In the genomic region with DNA sequence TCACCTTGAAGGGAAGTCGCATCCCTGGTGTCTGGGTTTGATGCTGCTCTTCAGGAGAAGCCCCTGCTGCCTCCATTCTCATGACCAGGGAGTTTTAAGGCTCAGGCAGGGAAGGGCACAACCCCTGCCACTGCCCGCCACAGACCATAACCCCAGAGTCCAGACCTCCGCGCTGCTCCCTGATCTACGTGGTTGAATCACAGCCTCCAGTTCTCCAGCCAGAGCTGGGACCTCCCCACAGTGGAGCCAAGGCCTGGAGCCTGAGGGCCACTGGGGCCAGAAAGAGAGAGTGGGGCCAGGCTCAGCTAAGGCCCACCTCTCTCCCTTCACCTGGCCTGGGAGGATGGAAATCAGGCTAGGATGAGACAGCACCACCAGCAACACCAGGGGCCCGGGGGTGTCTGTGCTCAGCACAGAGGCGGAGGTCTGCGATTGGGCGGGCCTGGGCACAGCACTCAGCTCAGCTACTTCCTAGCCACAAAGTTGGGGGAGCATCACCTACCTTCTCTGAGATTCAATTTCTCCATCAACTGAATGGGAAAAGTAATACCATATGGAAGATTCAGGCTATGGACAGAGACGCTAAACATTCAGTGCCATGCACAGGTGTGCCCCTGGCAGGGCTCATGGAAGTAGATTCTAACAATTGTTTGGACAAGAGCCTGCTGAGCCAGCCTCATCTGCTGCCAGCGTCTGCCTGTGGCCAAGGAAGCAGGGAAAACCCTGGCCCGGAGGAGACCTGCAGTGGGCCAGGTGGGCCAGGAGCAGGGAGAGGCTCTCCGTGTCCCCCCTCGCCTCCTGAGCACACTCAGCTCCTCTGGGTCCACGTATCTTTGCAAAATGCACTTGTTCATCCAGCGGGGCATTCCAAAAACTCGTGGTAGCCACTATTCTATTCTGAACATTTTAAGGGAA, we compare ENCODE assay signal across 24 cellular contexts.
DNase-seq lines count a peak whose midpoint lies in the region; ATAC-seq and TF ChIP-seq lines count a peak whose summit lies in the region.
"Had no signal": no experiment of that assay in that cellular context is flagged by ENCODE, and none has a peak within 500 bp of the region (broad histone marks: within the 10 kb centered on the region; RNA-seq: fewer than 3 reads in every experiment).

No MANE protein-coding gene starts in this region.

- no peak overlapping the region for H3K4me3 Mint-ChIP-seq in natural killer cell treated with Interleukin-12 subunit alpha and Interleukin-12 subunit beta and Interleukin-15 and Interleukin-18, amount 100 ng/mL, for 72 hours
- H3K4me3 Mint-ChIP-seq in natural killer cell, result no peak overlapping the region
- no peak overlapping the region for H3K4me3 Mint-ChIP-seq in progenitor cell of endocrine pancreas (ENCODE audit: low read depth)
- H3K4me3 Mint-ChIP-seq: brain; naive thymus-derived CD4-positive, alpha-beta T cell; stimulated activated naive CD8-positive, alpha-beta T cell treated with anti-CD3 and anti-CD28 coated beads, Interleukin-15, Interleukin-2, amounts not matched to agents 100 ng/mL and 50 ng/mL, for 24 hours; T-cell had no signal

- no peaks in the 10 kb centered on the region for H3K36me3 Mint-ChIP-seq in natural killer cell treated with Interleukin-12 subunit alpha and Interleukin-12 subunit beta and Interleukin-15 and Interleukin-18, amount 100 ng/mL, for 72 hours
- no peaks in the 10 kb centered on the region for H3K36me3 Mint-ChIP-seq in natural killer cell
- no peaks in the 10 kb centered on the region for H3K36me3 Mint-ChIP-seq in progenitor cell of endocrine pancreas (ENCODE audit: insufficient read depth)
- H3K36me3 Mint-ChIP-seq: brain; naive thymus-derived CD4-positive, alpha-beta T cell; T-cell had no signal

- H3K27me3 Mint-ChIP-seq in natural killer cell treated with Interleukin-12 subunit alpha and Interleukin-12 subunit beta and Interleukin-15 and Interleukin-18, amount 100 ng/mL, for 72 hours, result peaks cover 4 to 8% of the 10 kb centered on the region in 2 donors
- H3K27me3 Mint-ChIP-seq in natural killer cell (ENCODE audit: low read depth in 2 of 2) (peaks cover 0 to 10% of the 10 kb centered on the region in 2 donors), progenitor cell of endocrine pancreas (peaks cover 7% of the 10 kb centered on the region)
- H3K27me3 Mint-ChIP-seq: brain; stimulated activated naive CD8-positive, alpha-beta T cell treated with anti-CD3 and anti-CD28 coated beads, Interleukin-15, Interleukin-2, amounts not matched to agents 100 ng/mL and 50 ng/mL, for 24 hours had no signal

- no peak overlapping the region for H3K27ac Mint-ChIP-seq in natural killer cell treated with Interleukin-12 subunit alpha and Interleukin-12 subunit beta and Interleukin-15 and Interleukin-18, amount 100 ng/mL, for 72 hours
- H3K27ac Mint-ChIP-seq in natural killer cell (no peak overlapping the region), progenitor cell of endocrine pancreas (no peak overlapping the region)
- H3K27ac Mint-ChIP-seq: naive thymus-derived CD4-positive, alpha-beta T cell; stimulated activated naive CD8-positive, alpha-beta T cell treated with anti-CD3 and anti-CD28 coated beads, Interleukin-15, Interleukin-2, amounts not matched to agents 100 ng/mL and 50 ng/mL, for 24 hours; T-cell had no signal

- DNase-seq in natural killer cell treated with Interleukin-12 subunit alpha and Interleukin-12 subunit beta and Interleukin-15 and Interleukin-18, amount 100 ng/mL, for 72 hours (ENCODE audit: low spot score), result no peak
- DNase-seq in natural killer cell (no peak), cerebellar cortex (ENCODE audit: low spot score) (peak; percentile 80), progenitor cell of endocrine pancreas (ENCODE audit: low spot score, unreplicated experiment) (peak; percentile 6), NCI-H128 (lab: John Stamatoyannopoulos, UW; ENCODE audit: unreplicated experiment) (no peak)
- no peak for DNase-seq in NK-92 treated with Interleukin-12 subunit alpha and Interleukin-12 subunit beta, amount 100 ng/mL, for 24 hours (lab: John Stamatoyannopoulos, UW)
- no peak for DNase-seq in stimulated activated CD4-positive, alpha-beta T cell treated with anti-CD3 and anti-CD28 coated beads, Interleukin-4, amount 100 ng/mL, for 24 hours
- DNase-seq: activated CD4-positive, CD25-positive, alpha-beta regulatory T cell; activated naive CD4-positive, alpha-beta T cell treated with anti-CD3 and anti-CD28 coated beads, Interleukin-2, amount 50 U/mL, for 16 hours; BE2C; COR-L47; HCEC 1CT; kidney glomerular epithelial cell; naive thymus-derived CD4-positive, alpha-beta T cell; NCI-H1436; NCI-H2081 treated with DMSO at 0.1 percent for 48 hours; NCI-H446 treated with DMSO at 0.1 percent for 48 hours; occipital lobe; small intestine; T-cell; testis had no signal

- intact Hi-C loops in natural killer cell (cut with micrococcal nuclease), result no loop called here

- no peak for TF ChIP-seq CTCF in natural killer cell (IDR thresholded peaks at IDR 0.05)
- no peak for TF ChIP-seq CTCF in progenitor cell of endocrine pancreas (IDR thresholded peaks at IDR 0.05; ENCODE audit: unreplicated experiment)

- no peaks in the 10 kb centered on the region for H3K9me3 Mint-ChIP-seq in natural killer cell treated with Interleukin-12 subunit alpha and Interleukin-12 subunit beta and Interleukin-15 and Interleukin-18, amount 100 ng/mL, for 72 hours
- H3K9me3 Mint-ChIP-seq in natural killer cell (no peaks in the 10 kb centered on the region), progenitor cell of endocrine pancreas (ENCODE audit: low read depth) (no peaks in the 10 kb centered on the region)
- H3K9me3 Mint-ChIP-seq: stimulated activated naive CD8-positive, alpha-beta T cell treated with anti-CD3 and anti-CD28 coated beads, Interleukin-15, Interleukin-2, amounts not matched to agents 100 ng/mL and 50 ng/mL, for 24 hours; T-cell had no signal

- peak; percentile 4 to 22 for ATAC-seq in natural killer cell treated with Interleukin-12 subunit alpha and Interleukin-12 subunit beta and Interleukin-15 and Interleukin-18, amount 100 ng/mL, for 72 hours
- ATAC-seq in natural killer cell (no peak), HG03139 (IDR thresholded peaks at IDR 0.05; ENCODE audit: unreplicated experiment) (no peak)
- ATAC-seq: naive thymus-derived CD4-positive, alpha-beta T cell; T-cell had no signal

- no peaks in the 10 kb centered on the region for H3K4me1 Mint-ChIP-seq in natural killer cell treated with Interleukin-12 subunit alpha and Interleukin-12 subunit beta and Interleukin-15 and Interleukin-18, amount 100 ng/mL, for 72 hours (ENCODE audit: low read depth in 2 of 2)
- no peaks in the 10 kb centered on the region for H3K4me1 Mint-ChIP-seq in natural killer cell
- no peaks in the 10 kb centered on the region for H3K4me1 Mint-ChIP-seq in progenitor cell of endocrine pancreas (ENCODE audit: low read depth)
- H3K4me1 Mint-ChIP-seq: naive thymus-derived CD4-positive, alpha-beta T cell; T-cell had no signal

Comparison
In these comparisons a context has a peak if more than half of its experiments do, and no peak if none do; other contexts are left out.
1. ATAC-seq: peak in natural killer cell treated with Interleukin-12 subunit alpha and Interleukin-12 subunit beta and Interleukin-15 and Interleukin-18, amount 100 ng/mL, for 72 hours (2 of 2); none in natural killer cell (0 of 3) and HG03139 (single experiment).
2. DNase-seq: peak in cerebellar cortex (single experiment) and progenitor cell of endocrine pancreas (single experiment); none in natural killer cell treated with Interleukin-12 subunit alpha and Interleukin-12 subunit beta and Interleukin-15 and Interleukin-18, amount 100 ng/mL, for 72 hours (single experiment), natural killer cell (single experiment), NCI-H128 (single experiment), NK-92 treated with Interleukin-12 subunit alpha and Interleukin-12 subunit beta, amount 100 ng/mL, for 24 hours (single experiment) and stimulated activated CD4-positive, alpha-beta T cell treated with anti-CD3 and anti-CD28 coated beads, Interleukin-4, amount 100 ng/mL, for 24 hours (single experiment).